ENCODE assay signal across 25 cellular contexts in the genomic region with DNA sequence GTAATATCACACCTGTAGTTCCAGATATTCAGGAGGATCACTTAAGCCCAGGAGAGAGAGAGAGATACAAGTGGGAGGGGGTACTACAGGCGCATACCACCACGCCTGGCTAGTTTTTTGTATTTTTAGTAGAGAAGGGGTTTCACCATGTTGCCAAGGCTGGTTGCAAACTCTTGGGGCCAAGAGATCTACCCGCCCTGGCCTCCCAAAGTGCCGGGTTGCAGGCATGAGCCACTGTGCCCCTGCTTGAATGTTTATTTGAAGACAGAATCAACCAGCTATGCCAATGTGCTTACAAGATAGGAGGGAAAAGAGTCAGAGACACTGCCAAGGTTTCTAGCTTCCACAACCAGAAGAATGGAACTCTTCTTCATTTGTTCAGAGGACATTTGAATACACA.
"Had no signal": no experiment of that assay in that cellular context is flagged by ENCODE, and none has a peak within 500 bp of the region (broad histone marks: within the 10 kb centered on the region; RNA-seq: fewer than 3 reads in every experiment).

No MANE protein-coding gene starts in this region.

- H3K27ac Mint-ChIP-seq: dendritic cell treated with granulocyte-macrophage colony-stimulating factor and Interleukin-4, amounts not matched to agents 40 ng/mL and 50 ng/mL, for 4 days; progenitor cell of endocrine pancreas had no signal

- ATAC-seq: foreskin keratinocyte; left cardiac atrium; left lung; lower lobe of right lung; naive thymus-derived CD8-positive, alpha-beta T cell; right lobe of liver; upper lobe of right lung had no signal

- DNase-seq: colonic mucosa; effector CD8-positive, alpha-beta T cell; foreskin keratinocyte; glutamatergic neuron; heart right ventricle; hippocampal formation; left cardiac atrium; left lung; lower lobe of right lung; naive thymus-derived CD8-positive, alpha-beta T cell; right lobe of liver; small intestine; stimulated activated CD4-positive, alpha-beta T cell treated with anti-CD3 and anti-CD28 coated beads, Interleukin-15, amount 100 ng/mL, for 24 hours; stimulated activated CD4-positive, alpha-beta T cell treated with anti-CD3 and anti-CD28 coated beads, Interleukin-2, amount 100 ng/mL, for 48 hours; stimulated activated naive CD4-positive, alpha-beta T cell treated with Interleukin-2 at 50 U/mL for 16 hours; transverse colon; upper lobe of right lung; uterus had no signal

- H3K27me3 ChIP-seq: colonic mucosa, esophagus muscularis mucosa, foreskin keratinocyte, heart right ventricle, left lung, neutrophil, right lobe of liver, transverse colon, upper lobe of right lung, uterus had no signal

- H3K27me3 Mint-ChIP-seq: dendritic cell treated with granulocyte-macrophage colony-stimulating factor and Interleukin-4, amounts not matched to agents 40 ng/mL and 50 ng/mL, for 4 days; naive thymus-derived CD8-positive, alpha-beta T cell; progenitor cell of endocrine pancreas had no signal

- H3K4me3 Mint-ChIP-seq: dendritic cell treated with granulocyte-macrophage colony-stimulating factor and Interleukin-4, amounts not matched to agents 40 ng/mL and 50 ng/mL, for 4 days; naive thymus-derived CD8-positive, alpha-beta T cell; neural crest cell had no signal

- H3K27ac ChIP-seq: colonic mucosa, esophagus muscularis mucosa, foreskin keratinocyte, heart right ventricle, left lung, lower lobe of right lung, neutrophil, parathyroid adenoma, right lobe of liver, thoracic aorta, transverse colon, upper lobe of right lung, uterus had no signal

- H3K4me1 ChIP-seq: colonic mucosa, foreskin keratinocyte, right lobe of liver had no signal

- H3K9me3 ChIP-seq: colonic mucosa, esophagus muscularis mucosa, heart right ventricle, left lung, lower lobe of right lung, neutrophil, right lobe of liver, thoracic aorta, transverse colon, upper lobe of right lung, uterus had no signal

- H3K4me3 ChIP-seq: colonic mucosa, esophagus muscularis mucosa, heart right ventricle, left lung, lower lobe of right lung, right lobe of liver, thoracic aorta, transverse colon, upper lobe of right lung, uterus had no signal

- H3K36me3 ChIP-seq: colonic mucosa, right lobe of liver, uterus had no signal
